ENCODE assay signal across 2 cellular contexts in the genomic region with DNA sequence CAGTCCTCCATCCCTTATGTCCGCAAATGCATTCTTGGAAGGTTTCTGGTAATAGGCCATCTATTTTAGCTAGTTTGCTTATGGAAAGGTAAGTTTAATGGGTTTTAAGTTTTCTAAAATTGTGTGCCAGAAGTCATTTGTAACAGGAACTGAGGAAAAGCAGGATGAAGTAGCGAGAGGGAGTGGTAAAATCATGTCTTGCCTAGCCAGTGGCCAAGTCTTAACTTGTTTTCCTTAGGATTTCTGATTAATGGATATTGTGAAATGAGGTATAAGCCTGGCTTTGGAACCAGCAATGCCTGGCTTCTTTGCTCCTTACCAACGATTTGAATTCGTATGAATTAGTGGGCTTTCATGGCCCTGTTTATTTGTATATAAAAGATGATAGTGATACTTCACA.
A peak's percentile ranks its signal among the peaks of the same experiment; 100 is the strongest.
TF ChIP-seq lines count a peak whose summit lies in the region.

No MANE protein-coding gene starts in this region.

TF ChIP-seq in HEK293, 187 proteins besides CTCF, POLR2A, EP300 and RAD21 (continued from another document and continues in another):
- TF ChIP-seq ZNF280C (tag by site-specific recombination; IDR thresholded peaks at IDR 0.05), result no peak
- TF ChIP-seq, protein P1, sequence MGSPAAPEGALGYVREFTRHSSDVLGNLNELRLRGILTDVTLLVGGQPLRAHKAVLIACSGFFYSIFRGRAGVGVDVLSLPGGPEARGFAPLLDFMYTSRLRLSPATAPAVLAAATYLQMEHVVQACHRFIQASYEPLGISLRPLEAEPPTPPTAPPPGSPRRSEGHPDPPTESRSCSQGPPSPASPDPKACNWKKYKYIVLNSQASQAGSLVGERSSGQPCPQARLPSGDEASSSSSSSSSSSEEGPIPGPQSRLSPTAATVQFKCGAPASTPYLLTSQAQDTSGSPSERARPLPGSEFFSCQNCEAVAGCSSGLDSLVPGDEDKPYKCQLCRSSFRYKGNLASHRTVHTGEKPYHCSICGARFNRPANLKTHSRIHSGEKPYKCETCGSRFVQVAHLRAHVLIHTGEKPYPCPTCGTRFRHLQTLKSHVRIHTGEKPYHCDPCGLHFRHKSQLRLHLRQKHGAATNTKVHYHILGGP (tag by site-specific recombination; IDR thresholded peaks at IDR 0.05), result no peak
- TF ChIP-seq ZNF426 (tag by site-specific recombination; IDR thresholded peaks at IDR 0.05), result no peak
- no peak for TF ChIP-seq ZNF174 (tag by site-specific recombination; IDR thresholded peaks at IDR 0.05)
- no peak for TF ChIP-seq ZNF341 (tag by site-specific recombination; IDR thresholded peaks at IDR 0.05; ENCODE audit: low read depth)
- TF ChIP-seq ZNF514 (tag by site-specific recombination; IDR thresholded peaks at IDR 0.05), result no peak
- no peak for TF ChIP-seq ZBTB10 (tag by site-specific recombination; IDR thresholded peaks at IDR 0.05)
- no peak for TF ChIP-seq ZBTB20 (tag by site-specific recombination; IDR thresholded peaks at IDR 0.05)
- TF ChIP-seq, protein P2, sequence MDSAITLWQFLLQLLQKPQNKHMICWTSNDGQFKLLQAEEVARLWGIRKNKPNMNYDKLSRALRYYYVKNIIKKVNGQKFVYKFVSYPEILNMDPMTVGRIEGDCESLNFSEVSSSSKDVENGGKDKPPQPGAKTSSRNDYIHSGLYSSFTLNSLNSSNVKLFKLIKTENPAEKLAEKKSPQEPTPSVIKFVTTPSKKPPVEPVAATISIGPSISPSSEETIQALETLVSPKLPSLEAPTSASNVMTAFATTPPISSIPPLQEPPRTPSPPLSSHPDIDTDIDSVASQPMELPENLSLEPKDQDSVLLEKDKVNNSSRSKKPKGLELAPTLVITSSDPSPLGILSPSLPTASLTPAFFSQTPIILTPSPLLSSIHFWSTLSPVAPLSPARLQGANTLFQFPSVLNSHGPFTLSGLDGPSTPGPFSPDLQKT (IDR thresholded peaks at IDR 0.05; ENCODE audit: borderline replicate concordance, low read depth, low read length), result no peak
- TF ChIP-seq ZNF214 (tag by site-specific recombination; IDR thresholded peaks at IDR 0.05; ENCODE audit: borderline replicate concordance), result no peak
- no peak for TF ChIP-seq ZNF211 (tag by site-specific recombination; IDR thresholded peaks at IDR 0.05; ENCODE audit: low read depth)
- TF ChIP-seq ZNF239 (tag by site-specific recombination; IDR thresholded peaks at IDR 0.05), result no peak
- no peak for TF ChIP-seq SP3 (tag by site-specific recombination; IDR thresholded peaks at IDR 0.05)
- TF ChIP-seq OSR2 (tag by site-specific recombination; IDR thresholded peaks at IDR 0.05), result peak; percentile 68; the same call in 1 of the 2 replicates
- no peak for TF ChIP-seq SP2 (tag by site-specific recombination; IDR thresholded peaks at IDR 0.05)
- peak; percentile 84 for TF ChIP-seq PRDM6 (tag by site-specific recombination; IDR thresholded peaks at IDR 0.05)
- TF ChIP-seq ZBTB21 (tag by site-specific recombination; IDR thresholded peaks at IDR 0.05), result no peak
- TF ChIP-seq ZNF776 (tag by site-specific recombination; IDR thresholded peaks at IDR 0.05; ENCODE audit: borderline replicate concordance), result no peak
- TF ChIP-seq ZNF521 (tag by site-specific recombination; IDR thresholded peaks at IDR 0.05), result no peak
- TF ChIP-seq HOXC10 (CRISPR knock-in tag; IDR thresholded peaks at IDR 0.05), result no peak
- TF ChIP-seq ZBTB17 (tag by site-specific recombination; IDR thresholded peaks at IDR 0.05), result peak; percentile 83
- TF ChIP-seq ZNF530 (tag by site-specific recombination; IDR thresholded peaks at IDR 0.05; ENCODE audit: low read depth), result no peak

TF ChIP-seq in SK-N-SH, 30 proteins besides CTCF, POLR2A, EP300 and RAD21:
- TF ChIP-seq REST (IDR thresholded peaks at IDR 0.05; ENCODE audit: low read depth, low read length), result no peak
- no peak for TF ChIP-seq SIN3A (IDR thresholded peaks at IDR 0.05; ENCODE audit: borderline replicate concordance, low read depth, low read length)
- TF ChIP-seq RCOR1 (IDR thresholded peaks at IDR 0.05; ENCODE audit: low read length), result no peak
- TF ChIP-seq TAF1 (IDR thresholded peaks at IDR 0.05; ENCODE audit: borderline replicate concordance, low read depth, low read length), result no peak
- no peak for TF ChIP-seq GATA2 (CRISPR knock-in tag; IDR thresholded peaks at IDR 0.05)
- TF ChIP-seq CHD2 (IDR thresholded peaks at IDR 0.05; ENCODE audit: low read length, partially characterized antibody), result no peak
- no peak for TF ChIP-seq FOSL2 (IDR thresholded peaks at IDR 0.05; ENCODE audit: borderline replicate concordance, low read depth)
- no peak for TF ChIP-seq MEF2A (IDR thresholded peaks at IDR 0.05; ENCODE audit: borderline replicate concordance, low read depth)
- no peak for TF ChIP-seq ELF1 (IDR thresholded peaks at IDR 0.05)
- TF ChIP-seq NRF1 (IDR thresholded peaks at IDR 0.05; ENCODE audit: low read depth, low read length), result no peak
- no peak for TF ChIP-seq EZH2phosphoT487 (IDR thresholded peaks at IDR 0.05; ENCODE audit: borderline replicate concordance, low read depth)
- no peak for TF ChIP-seq RXRA (IDR thresholded peaks at IDR 0.05; ENCODE audit: borderline replicate concordance, low read depth)
- TF ChIP-seq, protein P3, sequence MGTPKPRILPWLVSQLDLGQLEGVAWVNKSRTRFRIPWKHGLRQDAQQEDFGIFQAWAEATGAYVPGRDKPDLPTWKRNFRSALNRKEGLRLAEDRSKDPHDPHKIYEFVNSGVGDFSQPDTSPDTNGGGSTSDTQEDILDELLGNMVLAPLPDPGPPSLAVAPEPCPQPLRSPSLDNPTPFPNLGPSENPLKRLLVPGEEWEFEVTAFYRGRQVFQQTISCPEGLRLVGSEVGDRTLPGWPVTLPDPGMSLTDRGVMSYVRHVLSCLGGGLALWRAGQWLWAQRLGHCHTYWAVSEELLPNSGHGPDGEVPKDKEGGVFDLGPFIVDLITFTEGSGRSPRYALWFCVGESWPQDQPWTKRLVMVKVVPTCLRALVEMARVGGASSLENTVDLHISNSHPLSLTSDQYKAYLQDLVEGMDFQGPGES (IDR thresholded peaks at IDR 0.05; ENCODE audit: low read depth, low read length), result no peak
- TF ChIP-seq GABPA (IDR thresholded peaks at IDR 0.05; ENCODE audit: low read depth), result no peak
- no peak for TF ChIP-seq JUND (IDR thresholded peaks at IDR 0.05)
- no peak for TF ChIP-seq PBX3 (IDR thresholded peaks at IDR 0.05)
